8 cellular contexts compared by ENCODE assay signal in genomic region chr2:60998628-60999545, GRCh38. TPM values are rescaled to one million over a fixed set of nuclear protein-coding genes. Genes with fewer than 3 reads are reported as not detected.
DNase-seq lines count a peak whose midpoint lies in the region; ATAC-seq, FAIRE-seq and TF ChIP-seq lines count a peak whose summit lies in the region.

No MANE protein-coding gene starts in this region.

- 85 to 88% methylated on average over 4 of the region's 4 CpGs for WGBS in thyroid gland, 2 donors

- H3K4me3 Mint-ChIP-seq in HFFc6, result no peak overlapping the region

- H3K36me3 Mint-ChIP-seq in HFFc6 (ENCODE audit: low read depth), result no peaks in the 10 kb centered on the region

- peak; percentile 90 for FAIRE-seq in islet of Langerhans (lab: Jason Lieb, UNC)

- no peak overlapping the region for H3K9ac ChIP-seq in adipocyte (ENCODE audit: low read length)

- TF ChIP-seq POLR2A in thyroid gland (IDR thresholded peaks at IDR 0.05), result no peak

- no peak overlapping the region for H3K4me3 ChIP-seq in adipocyte (ENCODE audit: low read length)
- no peak overlapping the region for H3K4me3 ChIP-seq in thyroid gland (replicated peaks in 1 of 3)

- intact Hi-C loops in thyroid gland (cut with DNase I), result loop anchor here (5.0 kb wide), 1 partner anchor 292 kb away; no protein-coding TSS in a partner anchor

- no peak overlapping the region for H3K27ac ChIP-seq in thyroid gland

- no peaks in the 10 kb centered on the region for H3K36me3 ChIP-seq in adipocyte (ENCODE audit: control insufficient read depth, insufficient read depth, low read length, severe bottlenecking)
- no peaks in the 10 kb centered on the region for H3K36me3 ChIP-seq in thyroid gland

- peak; percentile 86 for TF ChIP-seq CTCF in HFFc6 (IDR thresholded peaks at IDR 0.05)
- TF ChIP-seq CTCF in thyroid gland (IDR thresholded peaks at IDR 0.05), result peak in 5 of 6 experiments; percentile 31 to 76 (median 62)

- no peaks in the 10 kb centered on the region for H3K4me1 ChIP-seq in adipocyte (ENCODE audit: control insufficient read depth, insufficient read depth, low read length)
- no peaks in the 10 kb centered on the region for H3K4me1 ChIP-seq in thyroid gland

- no peak for ATAC-seq in HG02642 (IDR thresholded peaks at IDR 0.05; ENCODE audit: poor library complexity, unreplicated experiment)

- H3K27me3 ChIP-seq in adipocyte (replicated peaks; ENCODE audit: control insufficient read depth, insufficient read depth, low read length) (no peaks in the 10 kb centered on the region), thyroid gland (no peaks in the 10 kb centered on the region)

- H3K4me1 Mint-ChIP-seq in HFFc6 (ENCODE audit: low read depth), result 0 out of 2 replicates have a peak, but pooled peaks cover under 1% of the 10 kb centered on the region

- H3K9me3 ChIP-seq in adipocyte (ENCODE audit: control insufficient read depth, low read length) (no peaks in the 10 kb centered on the region), thyroid gland (no peaks in the 10 kb centered on the region)

- H3K27ac Mint-ChIP-seq in HFFc6, result no peak overlapping the region

- no peaks in the 10 kb centered on the region for H3K9me3 Mint-ChIP-seq in HFFc6

- DNase-seq in DMS114 treated with DMSO at 0.1 percent for 48 hours (lab: John Stamatoyannopoulos, UW; ENCODE audit: unreplicated experiment), result peak; percentile 58
- DNase-seq in HFFc6, result peak; percentile 47
- DNase-seq in NCI-H2171 treated with DMSO at 0.1 percent for 48 hours (lab: John Stamatoyannopoulos, UW), result peak; percentile 72
- peak; percentile 81 for DNase-seq in adipocyte (ENCODE audit: low read depth)
- no peak for DNase-seq in thyroid gland
- DNase-seq in effector CD4-positive, alpha-beta T cell, result no peak

- no peaks in the 10 kb centered on the region for H3K27me3 Mint-ChIP-seq in HFFc6 (ENCODE audit: insufficient read depth)

RNA-seq across cellular contexts. Expression of gene PEX13, which starts 18.6 kb away (rescaled TPM):
- total RNA-seq in HFFc6 (2021; fragmentation: NEBNext Ultra II Directional; extraction: Animal tissue kit (Norgen Biotek cat#: 25700)), result 10 to 100 TPM; 21.2 to 24.1 (median 22.4) TPM
- total RNA-seq in thyroid gland, result 10 to 100 TPM; 51.5 to 85.6 (median 75.4) TPM

RNA-seq across cellular contexts. Expression of gene PUS10, which starts 19.2 kb away (rescaled TPM):
- 1 to 10 TPM; 4.2 to 6.1 (median 5.3) TPM for total RNA-seq in HFFc6 (2021; fragmentation: NEBNext Ultra II Directional; extraction: Animal tissue kit (Norgen Biotek cat#: 25700))
- total RNA-seq in thyroid gland, result 10 to 100 TPM; 11.8 to 20.6 (median 16.2) TPM

Comparison
In these comparisons a context has a peak if more than half of its experiments do, and no peak if none do; other contexts are left out.
1. DNase-seq: peak in DMS114 treated with DMSO at 0.1 percent for 48 hours (single experiment), HFFc6 (single experiment), NCI-H2171 treated with DMSO at 0.1 percent for 48 hours (single experiment) and adipocyte (single experiment); none in thyroid gland (0 of 2) and effector CD4-positive, alpha-beta T cell (single experiment).